Comparison of ENCODE assay signal across 7 cellular contexts in genomic region chr15:73697033-73697467, GRCh38. TPM values are rescaled to one million over a fixed set of nuclear protein-coding genes. Genes with fewer than 3 reads are reported as not detected.
DNase-seq lines count a peak whose midpoint lies in the region; ATAC-seq and TF ChIP-seq lines count a peak whose summit lies in the region.

No MANE protein-coding gene starts in this region.

- H3K4me3 Mint-ChIP-seq in activated T-cell treated with anti-CD3 and anti-CD28 coated beads, Interleukin-2, amount 50 U/mL, for 24 hours: peak overlapping the region; percentile 58
- no peak overlapping the region for H3K4me3 Mint-ChIP-seq in natural killer cell
- peak overlapping the region; percentile 66 for H3K4me3 Mint-ChIP-seq in stimulated activated effector memory CD8-positive, alpha-beta T cell treated with anti-CD3 and anti-CD28 coated beads, Interleukin-12 subunit alpha, Interleukin-12 subunit beta, amount 100 ng/mL, for 72 hours

- no peaks in the 10 kb centered on the region for H3K27me3 ChIP-seq in PC-3 (ENCODE audit: low read length)

- peaks cover 11% of the 10 kb centered on the region; the same call in 1 of the 2 replicates for H3K36me3 ChIP-seq in PC-3 (ENCODE audit: low read depth, low read length)

- peak overlapping the region; percentile 84 for H3K27ac ChIP-seq in PC-3 (ENCODE audit: low read length)

- H3K9ac ChIP-seq in PC-3 (ENCODE audit: low read length): peak overlapping the region; percentile 28

- H3K36me3 Mint-ChIP-seq in activated T-cell treated with anti-CD3 and anti-CD28 coated beads, Interleukin-2, amount 50 U/mL, for 24 hours (ENCODE audit: low read depth): no peaks in the 10 kb centered on the region
- no peaks in the 10 kb centered on the region for H3K36me3 Mint-ChIP-seq in natural killer cell
- peaks cover 9% of the 10 kb centered on the region for H3K36me3 Mint-ChIP-seq in stimulated activated effector memory CD8-positive, alpha-beta T cell treated with anti-CD3 and anti-CD28 coated beads, Interleukin-12 subunit alpha, Interleukin-12 subunit beta, amount 100 ng/mL, for 72 hours

- ATAC-seq in GM18868 (IDR thresholded peaks at IDR 0.05; ENCODE audit: unreplicated experiment) (peak; percentile 79), HG03095 (IDR thresholded peaks at IDR 0.05; ENCODE audit: unreplicated experiment) (peak; percentile 74), PC-3 (peak; percentile 94), natural killer cell (peak; percentile 86 to 94 (median 87))
- ATAC-seq in stimulated activated effector memory CD8-positive, alpha-beta T cell treated with anti-CD3 and anti-CD28 coated beads, Interleukin-12 subunit alpha, Interleukin-12 subunit beta, amount 100 ng/mL, for 72 hours: peak; percentile 93

- peak overlapping the region; percentile 56; the same call in 1 of the 2 replicates for H3K4me2 ChIP-seq in PC-3 (ENCODE audit: low read length)

- TF ChIP-seq CTCF in PC-3 (conservative IDR thresholded peaks at IDR 0.05; ENCODE audit: low read depth, low read length): no peak
- TF ChIP-seq CTCF in natural killer cell (IDR thresholded peaks at IDR 0.05): no peak

- DNase-seq in PC-3 (peak; percentile 96), fibroblast of gingiva (ENCODE audit: low read depth) (peak; percentile 88), natural killer cell (peak; percentile 45)
- DNase-seq in activated T-cell treated with anti-CD3 and anti-CD28 coated beads, Interleukin-2, amount 50 U/mL, for 24 hours: peak; percentile 79
- peak; percentile 54 to 86 for DNase-seq in stimulated activated effector memory CD8-positive, alpha-beta T cell treated with anti-CD3 and anti-CD28 coated beads, Interleukin-12 subunit alpha, Interleukin-12 subunit beta, amount 100 ng/mL, for 72 hours (ENCODE audit: low spot score in 2 of 2)

- no peaks in the 10 kb centered on the region for H4K20me1 ChIP-seq in PC-3 (ENCODE audit: low read length)

- no peak overlapping the region for H3K4me3 ChIP-seq in PC-3 (ENCODE audit: low read length)

- H3K4me1 Mint-ChIP-seq in activated T-cell treated with anti-CD3 and anti-CD28 coated beads, Interleukin-2, amount 50 U/mL, for 24 hours (ENCODE audit: low read depth): peaks cover 38% of the 10 kb centered on the region
- peaks cover 11 to 22% of the 10 kb centered on the region in 2 donors for H3K4me1 Mint-ChIP-seq in natural killer cell
- H3K4me1 Mint-ChIP-seq in stimulated activated effector memory CD8-positive, alpha-beta T cell treated with anti-CD3 and anti-CD28 coated beads, Interleukin-12 subunit alpha, Interleukin-12 subunit beta, amount 100 ng/mL, for 72 hours: peaks cover 34% of the 10 kb centered on the region

- POLR2A ChIA-PET in PC-3 (lab: Charles Lee; ENCODE audit: unreplicated experiment): no interaction called here

- peak overlapping the region; percentile 82 for H3K27ac Mint-ChIP-seq in activated T-cell treated with anti-CD3 and anti-CD28 coated beads, Interleukin-2, amount 50 U/mL, for 24 hours
- peak overlapping the region in 1 of 2 donors; percentile 76 for H3K27ac Mint-ChIP-seq in natural killer cell
- H3K27ac Mint-ChIP-seq in stimulated activated effector memory CD8-positive, alpha-beta T cell treated with anti-CD3 and anti-CD28 coated beads, Interleukin-12 subunit alpha, Interleukin-12 subunit beta, amount 100 ng/mL, for 72 hours: peak overlapping the region; percentile 55

- H3K79me2 ChIP-seq in PC-3 (ENCODE audit: low read length): peaks cover 63% of the 10 kb centered on the region

- no peaks in the 10 kb centered on the region for H3F3A ChIP-seq in PC-3 (ENCODE audit: low read length, unreplicated experiment)

- H3K4me1 ChIP-seq in PC-3 (ENCODE audit: insufficient read depth, low read length): peaks cover 23% of the 10 kb centered on the region

- H3K27me3 Mint-ChIP-seq in activated T-cell treated with anti-CD3 and anti-CD28 coated beads, Interleukin-2, amount 50 U/mL, for 24 hours: peaks cover 72% of the 10 kb centered on the region
- H3K27me3 Mint-ChIP-seq in natural killer cell (ENCODE audit: low read depth in 2 of 2): peaks cover 49 to 65% of the 10 kb centered on the region in 2 donors

- BruUV-seq in PC-3 (replicated peaks; lab: Mats Ljungman, UMichigan): no TSS peak

- intact Hi-C loops in PC-3 (cut with micrococcal nuclease) (no loop called here), natural killer cell (cut with micrococcal nuclease) (no loop called here)

- H3K9me3 ChIP-seq in PC-3 (ENCODE audit: low read length): no peaks in the 10 kb centered on the region

- H2AFZ ChIP-seq in PC-3 (ENCODE audit: low read length): no peak overlapping the region

- CTCF ChIA-PET in PC-3 (lab: Charles Lee): interaction anchor here (1.7 kb wide), 1 partner anchor 61 kb away, joined by 12 read pairs; no protein-coding TSS in a partner anchor

- H3K9me3 Mint-ChIP-seq in activated T-cell treated with anti-CD3 and anti-CD28 coated beads, Interleukin-2, amount 50 U/mL, for 24 hours: no peaks in the 10 kb centered on the region
- H3K9me3 Mint-ChIP-seq in natural killer cell: no peaks in the 10 kb centered on the region
- H3K9me3 Mint-ChIP-seq in stimulated activated effector memory CD8-positive, alpha-beta T cell treated with anti-CD3 and anti-CD28 coated beads, Interleukin-12 subunit alpha, Interleukin-12 subunit beta, amount 100 ng/mL, for 72 hours: no peaks in the 10 kb centered on the region

- H3K9me2 ChIP-seq in PC-3 (replicated peaks; ENCODE audit: low read length): no peaks in the 10 kb centered on the region

RNA-seq across cellular contexts. Expression of gene CD276, which starts 12.9 kb away (rescaled TPM):
- total RNA-seq in PC-3 (2014; rRNA removed) (85.3 and 85.6 TPM in 2 replicates), natural killer cell (not detected)

RNA-seq across cellular contexts. Expression of gene INSYN1, which starts 56.1 kb away (rescaled TPM):
- total RNA-seq in PC-3 (2014; rRNA removed) (not detected in 2 replicates), natural killer cell (not detected)

Comparison
In these comparisons a context has a peak if more than half of its experiments do, and no peak if none do; other contexts are left out.
1. DNase-seq: peak in every context shown above with its lines; median percentile 96 in PC-3; 88 in fibroblast of gingiva; 79 in activated T-cell treated with anti-CD3 and anti-CD28 coated beads, Interleukin-2, amount 50 U/mL, for 24 hours; 70 in stimulated activated effector memory CD8-positive, alpha-beta T cell treated with anti-CD3 and anti-CD28 coated beads, Interleukin-12 subunit alpha, Interleukin-12 subunit beta, amount 100 ng/mL, for 72 hours; 45 in natural killer cell.
2. RNA of gene CD276, which starts 12.9 kb away (total RNA-seq): 85.3 to 85.6 TPM in PC-3; not detected in natural killer cell; every median in the first group is over 10 times any median in the second.
3. Peak in every context shown above with its lines, with median percentiles within 50 percentile points of each other: ATAC-seq.